In genomic region chr10:33681580-33681979, GRCh38 we compare ENCODE assay signal across 28 cellular contexts.
"Had no signal": no experiment of that assay in that cellular context is flagged by ENCODE, and none has a peak within 500 bp of the region (broad histone marks: within the 10 kb centered on the region; RNA-seq: fewer than 3 reads in every experiment).

No MANE protein-coding gene starts in this region.

- ATAC-seq: activated CD4-positive, alpha-beta T cell treated with anti-CD3 and anti-CD28 coated beads for 36 hours; activated T-helper 17 cell treated with anti-CD3 and anti-CD28 coated beads, Interleukin-2, amount 50 U/mL, for 72 hours; Panc1 had no signal

- DNase-seq: activated CD4-positive, alpha-beta memory T cell treated with anti-CD3 and anti-CD28 coated beads, Interleukin-2, amount 10 ng/mL, durations not matched to agents 7 days and 5 days; activated CD4-positive, alpha-beta T cell treated with anti-CD3 and anti-CD28 coated beads for 36 hours; activated CD4-positive, alpha-beta T cell treated with anti-CD3 and anti-CD28 coated beads, Interleukin-2, amount 50 U/mL, for 1 hour; activated gamma-delta T cell; activated naive CD4-positive, alpha-beta T cell treated with anti-CD3 and anti-CD28 coated beads for 36 hours; activated T-cell treated with anti-CD3 and anti-CD28 coated beads for 4 hours; activated T-cell treated with anti-CD3 and anti-CD28 coated beads, Interleukin-2, amount 50 U/mL, for 48 hours; amygdala; cerebellar nuclear complex; Karpas-422; MM.1S; NCI-H1092 treated with DMSO at 0.1 percent for 48 hours; NCI-H1417 treated with DMSO at 0.1 percent for 48 hours; NCI-H1694; NCI-H2029; NCI-H2107; NCI-H2171 treated with DMSO at 0.1 percent for 48 hours; NCI-H226; NCI-H526 treated with DMSO at 0.1 percent for 48 hours; NCI-H82; OCI-M1; SHP77; T-helper 1 cell; WERI-Rb-1 had no signal

- FAIRE-seq: astrocyte had no signal

- H3K27ac ChIP-seq: RWPE1, WERI-Rb-1 had no signal

- H3K36me3 ChIP-seq: WERI-Rb-1 had no signal
